2 cellular contexts compared by ENCODE assay signal in the genomic region with DNA sequence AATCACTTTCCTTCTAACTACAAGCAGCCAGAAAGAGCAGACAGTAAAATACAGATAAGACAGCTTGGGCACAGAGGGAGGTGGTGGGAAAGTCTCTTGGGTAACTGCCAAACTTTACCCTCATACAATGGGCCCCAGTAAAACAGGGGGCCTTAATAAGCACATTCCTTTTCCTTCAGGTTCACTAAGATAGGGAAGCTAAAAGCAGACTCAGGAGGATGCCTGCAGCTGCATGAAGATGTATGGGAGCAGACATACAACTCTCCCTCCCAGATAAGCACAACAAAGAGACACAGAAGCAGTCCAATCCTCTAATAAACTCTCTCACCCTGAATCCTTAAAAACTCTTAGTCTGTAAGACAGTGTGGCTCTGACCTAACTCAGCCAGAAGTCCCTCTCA.
TF ChIP-seq lines count a peak whose summit lies in the region.

No MANE protein-coding gene starts in this region.

TF ChIP-seq in K562, 482 proteins besides CTCF, POLR2A, EP300 and RAD21:
- TF ChIP-seq KLF10 (CRISPR knock-in tag; IDR thresholded peaks at IDR 0.05) (no peak), POLR3G (IDR thresholded peaks at IDR 0.05; ENCODE audit: extremely low read depth, insufficient read length, insufficient replicate concordance) (no peak), BCOR (IDR thresholded peaks at IDR 0.05) (no peak), NBN (IDR thresholded peaks at IDR 0.05; ENCODE audit: low read depth) (no peak), HMG20B (CRISPR knock-in tag; IDR thresholded peaks at IDR 0.05) (no peak), XRCC3 (IDR thresholded peaks at IDR 0.05) (no peak), ZEB2 (IDR thresholded peaks at IDR 0.05) (no peak), CBFA2T2 (conservative IDR thresholded peaks at IDR 0.05) (peak; percentile 17; the same call in 1 of the 2 replicates), PHF8 (IDR thresholded peaks at IDR 0.05; ENCODE audit: borderline replicate concordance, low read length) (no peak), SIX5 (IDR thresholded peaks at IDR 0.05; ENCODE audit: borderline replicate concordance in 1 of 2, insufficient read depth in 1 of 2, low read depth in 1 of 2, low read length in 2 of 2) (no peak), CREBBP (IDR thresholded peaks at IDR 0.05; ENCODE audit: low read depth, low read length) (no peak), CBFA2T3 (IDR thresholded peaks at IDR 0.05) (0 out of 2 replicates have a peak, but pooled peaks have one; percentile 27)
- TF ChIP-seq, protein P1, sequence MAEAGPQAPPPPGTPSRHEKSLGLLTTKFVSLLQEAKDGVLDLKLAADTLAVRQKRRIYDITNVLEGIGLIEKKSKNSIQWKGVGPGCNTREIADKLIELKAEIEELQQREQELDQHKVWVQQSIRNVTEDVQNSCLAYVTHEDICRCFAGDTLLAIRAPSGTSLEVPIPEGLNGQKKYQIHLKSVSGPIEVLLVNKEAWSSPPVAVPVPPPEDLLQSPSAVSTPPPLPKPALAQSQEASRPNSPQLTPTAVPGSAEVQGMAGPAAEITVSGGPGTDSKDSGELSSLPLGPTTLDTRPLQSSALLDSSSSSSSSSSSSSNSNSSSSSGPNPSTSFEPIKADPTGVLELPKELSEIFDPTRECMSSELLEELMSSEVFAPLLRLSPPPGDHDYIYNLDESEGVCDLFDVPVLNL (CRISPR knock-in tag; IDR thresholded peaks at IDR 0.05; ENCODE audit: low read depth), result no peak
- TF ChIP-seq, protein P2, sequence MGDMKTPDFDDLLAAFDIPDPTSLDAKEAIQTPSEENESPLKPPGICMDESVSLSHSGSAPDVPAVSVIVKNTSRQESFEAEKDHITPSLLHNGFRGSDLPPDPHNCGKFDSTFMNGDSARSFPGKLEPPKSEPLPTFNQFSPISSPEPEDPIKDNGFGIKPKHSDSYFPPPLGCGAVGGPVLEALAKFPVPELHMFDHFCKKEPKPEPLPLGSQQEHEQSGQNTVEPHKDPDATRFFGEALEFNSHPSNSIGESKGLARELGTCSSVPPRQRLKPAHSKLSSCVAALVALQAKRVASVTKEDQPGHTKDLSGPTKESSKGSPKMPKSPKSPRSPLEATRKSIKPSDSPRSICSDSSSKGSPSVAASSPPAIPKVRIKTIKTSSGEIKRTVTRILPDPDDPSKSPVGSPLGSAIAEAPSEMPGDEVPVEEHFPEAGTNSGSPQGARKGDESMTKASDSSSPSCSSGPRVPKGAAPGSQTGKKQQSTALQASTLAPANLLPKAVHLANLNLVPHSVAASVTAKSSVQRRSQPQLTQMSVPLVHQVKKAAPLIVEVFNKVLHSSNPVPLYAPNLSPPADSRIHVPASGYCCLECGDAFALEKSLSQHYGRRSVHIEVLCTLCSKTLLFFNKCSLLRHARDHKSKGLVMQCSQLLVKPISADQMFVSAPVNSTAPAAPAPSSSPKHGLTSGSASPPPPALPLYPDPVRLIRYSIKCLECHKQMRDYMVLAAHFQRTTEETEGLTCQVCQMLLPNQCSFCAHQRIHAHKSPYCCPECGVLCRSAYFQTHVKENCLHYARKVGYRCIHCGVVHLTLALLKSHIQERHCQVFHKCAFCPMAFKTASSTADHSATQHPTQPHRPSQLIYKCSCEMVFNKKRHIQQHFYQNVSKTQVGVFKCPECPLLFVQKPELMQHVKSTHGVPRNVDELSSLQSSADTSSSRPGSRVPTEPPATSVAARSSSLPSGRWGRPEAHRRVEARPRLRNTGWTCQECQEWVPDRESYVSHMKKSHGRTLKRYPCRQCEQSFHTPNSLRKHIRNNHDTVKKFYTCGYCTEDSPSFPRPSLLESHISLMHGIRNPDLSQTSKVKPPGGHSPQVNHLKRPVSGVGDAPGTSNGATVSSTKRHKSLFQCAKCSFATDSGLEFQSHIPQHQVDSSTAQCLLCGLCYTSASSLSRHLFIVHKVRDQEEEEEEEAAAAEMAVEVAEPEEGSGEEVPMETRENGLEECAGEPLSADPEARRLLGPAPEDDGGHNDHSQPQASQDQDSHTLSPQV (IDR thresholded peaks at IDR 0.05), result no peak
- TF ChIP-seq, protein P3, sequence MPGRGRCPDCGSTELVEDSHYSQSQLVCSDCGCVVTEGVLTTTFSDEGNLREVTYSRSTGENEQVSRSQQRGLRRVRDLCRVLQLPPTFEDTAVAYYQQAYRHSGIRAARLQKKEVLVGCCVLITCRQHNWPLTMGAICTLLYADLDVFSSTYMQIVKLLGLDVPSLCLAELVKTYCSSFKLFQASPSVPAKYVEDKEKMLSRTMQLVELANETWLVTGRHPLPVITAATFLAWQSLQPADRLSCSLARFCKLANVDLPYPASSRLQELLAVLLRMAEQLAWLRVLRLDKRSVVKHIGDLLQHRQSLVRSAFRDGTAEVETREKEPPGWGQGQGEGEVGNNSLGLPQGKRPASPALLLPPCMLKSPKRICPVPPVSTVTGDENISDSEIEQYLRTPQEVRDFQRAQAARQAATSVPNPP (IDR thresholded peaks at IDR 0.05; ENCODE audit: borderline replicate concordance, insufficient read depth, insufficient read length), result no peak
- TF ChIP-seq, protein P4, sequence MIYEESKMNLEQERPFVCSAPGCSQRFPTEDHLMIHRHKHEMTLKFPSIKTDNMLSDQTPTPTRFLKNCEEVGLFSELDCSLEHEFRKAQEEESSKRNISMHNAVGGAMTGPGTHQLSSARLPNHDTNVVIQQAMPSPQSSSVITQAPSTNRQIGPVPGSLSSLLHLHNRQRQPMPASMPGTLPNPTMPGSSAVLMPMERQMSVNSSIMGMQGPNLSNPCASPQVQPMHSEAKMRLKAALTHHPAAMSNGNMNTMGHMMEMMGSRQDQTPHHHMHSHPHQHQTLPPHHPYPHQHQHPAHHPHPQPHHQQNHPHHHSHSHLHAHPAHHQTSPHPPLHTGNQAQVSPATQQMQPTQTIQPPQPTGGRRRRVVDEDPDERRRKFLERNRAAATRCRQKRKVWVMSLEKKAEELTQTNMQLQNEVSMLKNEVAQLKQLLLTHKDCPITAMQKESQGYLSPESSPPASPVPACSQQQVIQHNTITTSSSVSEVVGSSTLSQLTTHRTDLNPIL (CRISPR knock-in tag; IDR thresholded peaks at IDR 0.05), result no peak
- TF ChIP-seq, protein P5, sequence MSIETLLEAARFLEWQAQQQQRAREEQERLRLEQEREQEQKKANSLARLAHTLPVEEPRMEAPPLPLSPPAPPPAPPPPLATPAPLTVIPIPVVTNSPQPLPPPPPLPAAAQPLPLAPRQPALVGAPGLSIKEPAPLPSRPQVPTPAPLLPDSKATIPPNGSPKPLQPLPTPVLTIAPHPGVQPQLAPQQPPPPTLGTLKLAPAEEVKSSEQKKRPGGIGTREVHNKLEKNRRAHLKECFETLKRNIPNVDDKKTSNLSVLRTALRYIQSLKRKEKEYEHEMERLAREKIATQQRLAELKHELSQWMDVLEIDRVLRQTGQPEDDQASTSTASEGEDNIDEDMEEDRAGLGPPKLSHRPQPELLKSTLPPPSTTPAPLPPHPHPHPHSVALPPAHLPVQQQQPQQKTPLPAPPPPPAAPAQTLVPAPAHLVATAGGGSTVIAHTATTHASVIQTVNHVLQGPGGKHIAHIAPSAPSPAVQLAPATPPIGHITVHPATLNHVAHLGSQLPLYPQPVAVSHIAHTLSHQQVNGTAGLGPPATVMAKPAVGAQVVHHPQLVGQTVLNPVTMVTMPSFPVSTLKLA (conservative IDR thresholded peaks at IDR 0.05), result no peak

TF ChIP-seq in GM23338, 12 proteins besides CTCF, POLR2A, EP300 and RAD21:
- TF ChIP-seq JUNB (IDR thresholded peaks at IDR 0.05; ENCODE audit: unreplicated experiment) (no peak), CREB1 (CRISPR knock-in tag; IDR thresholded peaks at IDR 0.05; ENCODE audit: low read depth) (no peak), EZH2 (IDR thresholded peaks at IDR 0.05; ENCODE audit: low read depth, unreplicated experiment) (no peak), EZH2phosphoT487 (IDR thresholded peaks at IDR 0.05; ENCODE audit: unreplicated experiment) (no peak), ZNF114 (CRISPR knock-in tag; IDR thresholded peaks at IDR 0.05) (no peak), ZNF331 (CRISPR knock-in tag; IDR thresholded peaks at IDR 0.05; ENCODE audit: low read depth) (no peak), STAT1 (IDR thresholded peaks at IDR 0.05; ENCODE audit: unreplicated experiment) (no peak), POLR2AphosphoS5 (IDR thresholded peaks at IDR 0.05; ENCODE audit: low read depth) (no peak), NANOG (IDR thresholded peaks at IDR 0.05; ENCODE audit: borderline replicate concordance) (no peak)
- TF ChIP-seq, protein P6, sequence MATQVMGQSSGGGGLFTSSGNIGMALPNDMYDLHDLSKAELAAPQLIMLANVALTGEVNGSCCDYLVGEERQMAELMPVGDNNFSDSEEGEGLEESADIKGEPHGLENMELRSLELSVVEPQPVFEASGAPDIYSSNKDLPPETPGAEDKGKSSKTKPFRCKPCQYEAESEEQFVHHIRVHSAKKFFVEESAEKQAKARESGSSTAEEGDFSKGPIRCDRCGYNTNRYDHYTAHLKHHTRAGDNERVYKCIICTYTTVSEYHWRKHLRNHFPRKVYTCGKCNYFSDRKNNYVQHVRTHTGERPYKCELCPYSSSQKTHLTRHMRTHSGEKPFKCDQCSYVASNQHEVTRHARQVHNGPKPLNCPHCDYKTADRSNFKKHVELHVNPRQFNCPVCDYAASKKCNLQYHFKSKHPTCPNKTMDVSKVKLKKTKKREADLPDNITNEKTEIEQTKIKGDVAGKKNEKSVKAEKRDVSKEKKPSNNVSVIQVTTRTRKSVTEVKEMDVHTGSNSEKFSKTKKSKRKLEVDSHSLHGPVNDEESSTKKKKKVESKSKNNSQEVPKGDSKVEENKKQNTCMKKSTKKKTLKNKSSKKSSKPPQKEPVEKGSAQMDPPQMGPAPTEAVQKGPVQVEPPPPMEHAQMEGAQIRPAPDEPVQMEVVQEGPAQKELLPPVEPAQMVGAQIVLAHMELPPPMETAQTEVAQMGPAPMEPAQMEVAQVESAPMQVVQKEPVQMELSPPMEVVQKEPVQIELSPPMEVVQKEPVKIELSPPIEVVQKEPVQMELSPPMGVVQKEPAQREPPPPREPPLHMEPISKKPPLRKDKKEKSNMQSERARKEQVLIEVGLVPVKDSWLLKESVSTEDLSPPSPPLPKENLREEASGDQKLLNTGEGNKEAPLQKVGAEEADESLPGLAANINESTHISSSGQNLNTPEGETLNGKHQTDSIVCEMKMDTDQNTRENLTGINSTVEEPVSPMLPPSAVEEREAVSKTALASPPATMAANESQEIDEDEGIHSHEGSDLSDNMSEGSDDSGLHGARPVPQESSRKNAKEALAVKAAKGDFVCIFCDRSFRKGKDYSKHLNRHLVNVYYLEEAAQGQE (IDR thresholded peaks at IDR 0.05; ENCODE audit: unreplicated experiment), result no peak
- TF ChIP-seq, protein P7, sequence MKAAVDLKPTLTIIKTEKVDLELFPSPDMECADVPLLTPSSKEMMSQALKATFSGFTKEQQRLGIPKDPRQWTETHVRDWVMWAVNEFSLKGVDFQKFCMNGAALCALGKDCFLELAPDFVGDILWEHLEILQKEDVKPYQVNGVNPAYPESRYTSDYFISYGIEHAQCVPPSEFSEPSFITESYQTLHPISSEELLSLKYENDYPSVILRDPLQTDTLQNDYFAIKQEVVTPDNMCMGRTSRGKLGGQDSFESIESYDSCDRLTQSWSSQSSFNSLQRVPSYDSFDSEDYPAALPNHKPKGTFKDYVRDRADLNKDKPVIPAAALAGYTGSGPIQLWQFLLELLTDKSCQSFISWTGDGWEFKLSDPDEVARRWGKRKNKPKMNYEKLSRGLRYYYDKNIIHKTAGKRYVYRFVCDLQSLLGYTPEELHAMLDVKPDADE (IDR thresholded peaks at IDR 0.05), result no peak
- TF ChIP-seq, protein P8, sequence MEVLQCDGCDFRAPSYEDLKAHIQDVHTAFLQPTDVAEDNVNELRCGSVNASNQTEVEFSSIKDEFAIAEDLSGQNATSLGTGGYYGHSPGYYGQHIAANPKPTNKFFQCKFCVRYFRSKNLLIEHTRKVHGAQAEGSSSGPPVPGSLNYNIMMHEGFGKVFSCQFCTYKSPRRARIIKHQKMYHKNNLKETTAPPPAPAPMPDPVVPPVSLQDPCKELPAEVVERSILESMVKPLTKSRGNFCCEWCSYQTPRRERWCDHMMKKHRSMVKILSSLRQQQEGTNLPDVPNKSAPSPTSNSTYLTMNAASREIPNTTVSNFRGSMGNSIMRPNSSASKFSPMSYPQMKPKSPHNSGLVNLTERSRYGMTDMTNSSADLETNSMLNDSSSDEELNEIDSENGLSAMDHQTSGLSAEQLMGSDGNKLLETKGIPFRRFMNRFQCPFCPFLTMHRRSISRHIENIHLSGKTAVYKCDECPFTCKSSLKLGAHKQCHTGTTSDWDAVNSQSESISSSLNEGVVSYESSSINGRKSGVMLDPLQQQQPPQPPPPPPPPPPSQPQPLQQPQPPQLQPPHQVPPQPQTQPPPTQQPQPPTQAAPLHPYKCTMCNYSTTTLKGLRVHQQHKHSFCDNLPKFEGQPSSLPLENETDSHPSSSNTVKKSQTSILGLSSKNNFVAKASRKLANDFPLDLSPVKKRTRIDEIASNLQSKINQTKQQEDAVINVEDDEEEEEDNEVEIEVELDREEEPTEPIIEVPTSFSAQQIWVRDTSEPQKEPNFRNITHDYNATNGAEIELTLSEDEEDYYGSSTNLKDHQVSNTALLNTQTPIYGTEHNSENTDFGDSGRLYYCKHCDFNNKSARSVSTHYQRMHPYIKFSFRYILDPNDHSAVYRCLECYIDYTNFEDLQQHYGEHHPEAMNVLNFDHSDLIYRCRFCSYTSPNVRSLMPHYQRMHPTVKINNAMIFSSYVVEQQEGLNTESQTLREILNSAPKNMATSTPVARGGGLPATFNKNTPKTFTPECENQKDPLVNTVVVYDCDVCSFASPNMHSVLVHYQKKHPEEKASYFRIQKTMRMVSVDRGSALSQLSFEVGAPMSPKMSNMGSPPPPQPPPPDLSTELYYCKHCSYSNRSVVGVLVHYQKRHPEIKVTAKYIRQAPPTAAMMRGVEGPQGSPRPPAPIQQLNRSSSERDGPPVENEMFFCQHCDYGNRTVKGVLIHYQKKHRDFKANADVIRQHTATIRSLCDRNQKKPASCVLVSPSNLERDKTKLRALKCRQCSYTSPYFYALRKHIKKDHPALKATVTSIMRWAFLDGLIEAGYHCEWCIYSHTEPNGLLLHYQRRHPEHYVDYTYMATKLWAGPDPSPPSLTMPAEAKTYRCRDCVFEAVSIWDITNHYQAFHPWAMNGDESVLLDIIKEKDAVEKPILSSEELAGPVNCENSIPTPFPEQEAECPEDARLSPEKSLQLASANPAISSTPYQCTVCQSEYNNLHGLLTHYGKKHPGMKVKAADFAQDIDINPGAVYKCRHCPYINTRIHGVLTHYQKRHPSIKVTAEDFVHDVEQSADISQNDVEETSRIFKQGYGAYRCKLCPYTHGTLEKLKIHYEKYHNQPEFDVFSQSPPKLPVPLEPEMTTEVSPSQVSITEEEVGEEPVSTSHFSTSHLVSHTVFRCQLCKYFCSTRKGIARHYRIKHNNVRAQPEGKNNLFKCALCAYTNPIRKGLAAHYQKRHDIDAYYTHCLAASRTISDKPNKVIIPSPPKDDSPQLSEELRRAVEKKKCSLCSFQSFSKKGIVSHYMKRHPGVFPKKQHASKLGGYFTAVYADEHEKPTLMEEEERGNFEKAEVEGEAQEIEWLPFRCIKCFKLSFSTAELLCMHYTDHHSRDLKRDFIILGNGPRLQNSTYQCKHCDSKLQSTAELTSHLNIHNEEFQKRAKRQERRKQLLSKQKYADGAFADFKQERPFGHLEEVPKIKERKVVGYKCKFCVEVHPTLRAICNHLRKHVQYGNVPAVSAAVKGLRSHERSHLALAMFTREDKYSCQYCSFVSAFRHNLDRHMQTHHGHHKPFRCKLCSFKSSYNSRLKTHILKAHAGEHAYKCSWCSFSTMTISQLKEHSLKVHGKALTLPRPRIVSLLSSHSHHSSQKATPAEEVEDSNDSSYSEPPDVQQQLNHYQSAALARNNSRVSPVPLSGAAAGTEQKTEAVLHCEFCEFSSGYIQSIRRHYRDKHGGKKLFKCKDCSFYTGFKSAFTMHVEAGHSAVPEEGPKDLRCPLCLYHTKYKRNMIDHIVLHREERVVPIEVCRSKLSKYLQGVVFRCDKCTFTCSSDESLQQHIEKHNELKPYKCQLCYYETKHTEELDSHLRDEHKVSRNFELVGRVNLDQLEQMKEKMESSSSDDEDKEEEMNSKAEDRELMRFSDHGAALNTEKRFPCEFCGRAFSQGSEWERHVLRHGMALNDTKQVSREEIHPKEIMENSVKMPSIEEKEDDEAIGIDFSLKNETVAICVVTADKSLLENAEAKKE (CRISPR knock-in tag; IDR thresholded peaks at IDR 0.05), result no peak
TF ChIP-seq in GM23338: peak in this region for 0.
